Comparison of ENCODE assay signal across 29 cellular contexts in the genomic region with DNA sequence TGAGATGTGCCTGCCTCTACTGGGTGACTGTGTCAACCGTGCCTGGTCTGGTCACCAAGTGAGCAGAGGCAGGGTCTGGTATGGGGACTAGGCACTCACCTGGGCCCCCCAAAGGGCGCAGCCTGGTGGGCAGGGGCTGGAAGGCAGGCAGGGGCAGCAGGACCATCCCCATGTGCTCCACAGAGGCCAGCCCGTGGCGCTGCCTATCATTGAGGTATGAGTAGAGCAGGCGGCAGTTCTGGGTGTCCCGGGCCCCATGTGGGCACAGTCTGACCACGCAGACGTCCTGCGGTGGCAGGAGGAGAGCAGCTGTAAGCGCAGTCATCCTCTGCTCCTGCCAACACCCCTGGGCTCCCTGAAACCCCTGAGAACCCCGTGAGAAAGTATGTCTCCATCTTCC. TPM values are rescaled to one million over a fixed set of nuclear protein-coding genes. Genes with fewer than 3 reads are reported as not detected.
A peak's percentile ranks its signal among the peaks of the same experiment; 100 is the strongest.
DNase-seq lines count a peak whose midpoint lies in the region; ATAC-seq and TF ChIP-seq lines count a peak whose summit lies in the region.
"Had no signal": no experiment of that assay in that cellular context is flagged by ENCODE, and none has a peak within 500 bp of the region (broad histone marks: within the 10 kb centered on the region; RNA-seq: fewer than 3 reads in every experiment).

No MANE protein-coding gene starts in this region.

- peak overlapping the region; percentile 40 for H2BK15ac ChIP-seq in neuronal stem cell (ENCODE audit: low read length)
- no peak overlapping the region for H2BK15ac ChIP-seq in mesendoderm (replicated peaks; ENCODE audit: low read depth)

- no peaks in the 10 kb centered on the region for H3K9me3 Mint-ChIP-seq in activated naive CD8-positive, alpha-beta T cell treated with anti-CD3 and anti-CD28 coated beads, Interleukin-2, amount 10 ng/mL, durations not matched to agents 7 days and 5 days
- H3K9me3 Mint-ChIP-seq in activated naive CD8-positive, alpha-beta T cell treated with anti-CD3 and anti-CD28 coated beads for 36 hours = no peaks in the 10 kb centered on the region
- H3K9me3 Mint-ChIP-seq in chondrocyte (ENCODE audit: low read depth) = no peaks in the 10 kb centered on the region
- H3K9me3 Mint-ChIP-seq: activated naive CD4-positive, alpha-beta T cell treated with anti-CD3 and anti-CD28 coated beads, Interleukin-2, amount 50 U/mL, for 72 hours; naive B cell; T-helper 1 cell treated with Interleukin-12 subunit alpha and Interleukin-12 subunit beta and Interleukin-4 antibody, amounts not matched to agents 30 μg/mL and 1 μg/mL, for 36 hours had no signal

- no peak overlapping the region for H3K56ac ChIP-seq in mesendoderm (ENCODE audit: low read length)

- no peak overlapping the region for H2AFZ ChIP-seq in neuronal stem cell (ENCODE audit: low read length)

- no peaks in the 10 kb centered on the region for H3K9me3 ChIP-seq in neuronal stem cell (replicated peaks in 1 of 2; ENCODE audit: control insufficient read depth in 2 of 2, insufficient read depth in 1 of 2, low read depth in 1 of 2, low read length in 2 of 2)
- H3K9me3 ChIP-seq: ascending aorta, BLaER1, Caco-2, transverse colon had no signal

- H3K4me2 ChIP-seq in neuronal stem cell (ENCODE audit: insufficient read depth, low read length, poor library complexity, severe bottlenecking) = no peak overlapping the region
- no peak overlapping the region for H3K4me2 ChIP-seq in mesendoderm (ENCODE audit: low read length)
- H3K4me2 ChIP-seq: BLaER1 had no signal

- ATAC-seq in activated naive CD8-positive, alpha-beta T cell treated with anti-CD3 and anti-CD28 coated beads, Interleukin-2, amount 10 ng/mL, durations not matched to agents 7 days and 5 days (ENCODE audit: low read depth) = no peak
- ATAC-seq in GM18873 (IDR thresholded peaks at IDR 0.05; ENCODE audit: low FRiP score, unreplicated experiment) = no peak
- ATAC-seq: activated naive CD4-positive, alpha-beta T cell treated with anti-CD3 and anti-CD28 coated beads, Interleukin-2, amount 50 U/mL, for 72 hours; HCT116; left lobe of liver had no signal

- H3K27me3 ChIP-seq in neuronal stem cell (ENCODE audit: control insufficient read depth in 3 of 3, insufficient read depth in 3 of 3, low read depth in 1 of 3, low read length in 3 of 3) (peaks cover 0 to 18% (median 0%) of the 10 kb centered on the region in 3 experiments), mesendoderm (ENCODE audit: insufficient read depth, low read length, poor library complexity) (no peaks in the 10 kb centered on the region)
- H3K27me3 ChIP-seq: ascending aorta, BLaER1, cardiac muscle cell, transverse colon had no signal

- H3K4me1 ChIP-seq in neuronal stem cell (ENCODE audit: control insufficient read depth in 2 of 2, insufficient read depth in 1 of 2, low read depth in 1 of 2, low read length in 2 of 2) (peaks cover 8 to 11% of the 10 kb centered on the region in 2 donors), mesendoderm (ENCODE audit: control insufficient read depth, low read depth, low read length) (peaks cover 2% of the 10 kb centered on the region)

- H2AK5ac ChIP-seq in neuronal stem cell (ENCODE audit: low read depth, low read length) (peak overlapping the region; percentile 56), mesendoderm (ENCODE audit: low read length) (no peak overlapping the region)

- H3K4me3 ChIP-seq in neuronal stem cell (ENCODE audit: low read length in 2 of 2) (no peak overlapping the region), mesendoderm (ENCODE audit: low read length) (no peak overlapping the region)
- H3K4me3 ChIP-seq: ascending aorta, BLaER1, cardiac muscle cell, SK-N-MC, transverse colon had no signal

- peaks cover 14% of the 10 kb centered on the region for H3K4me1 Mint-ChIP-seq in activated naive CD8-positive, alpha-beta T cell treated with anti-CD3 and anti-CD28 coated beads, Interleukin-2, amount 10 ng/mL, durations not matched to agents 7 days and 5 days
- peaks cover 8% of the 10 kb centered on the region for H3K4me1 Mint-ChIP-seq in activated naive CD8-positive, alpha-beta T cell treated with anti-CD3 and anti-CD28 coated beads for 36 hours
- H3K4me1 Mint-ChIP-seq in chondrocyte (ENCODE audit: low read depth) = peaks cover 25% of the 10 kb centered on the region

- peak overlapping the region; percentile 50 for H4K91ac ChIP-seq in neuronal stem cell (ENCODE audit: low read depth, low read length, poor library complexity)

- POLR2A ChIA-PET in activated naive CD8-positive, alpha-beta T cell treated with anti-CD3 and anti-CD28 coated beads, Interleukin-2, amount 10 ng/mL, durations not matched to agents 7 days and 5 days (lab: Charles Lee) = no interaction called here

- H3K18ac ChIP-seq in neuronal stem cell (ENCODE audit: low read length) (peak overlapping the region; percentile 33), mesendoderm (ENCODE audit: low read length) (no peak overlapping the region)

- peak overlapping the region; percentile 49 for H3K27ac Mint-ChIP-seq in activated naive CD8-positive, alpha-beta T cell treated with anti-CD3 and anti-CD28 coated beads, Interleukin-2, amount 10 ng/mL, durations not matched to agents 7 days and 5 days
- no peak overlapping the region for H3K27ac Mint-ChIP-seq in activated naive CD8-positive, alpha-beta T cell treated with anti-CD3 and anti-CD28 coated beads for 36 hours
- no peak overlapping the region for H3K27ac Mint-ChIP-seq in chondrocyte (ENCODE audit: unreplicated experiment)
- H3K27ac Mint-ChIP-seq: activated naive CD4-positive, alpha-beta T cell treated with anti-CD3 and anti-CD28 coated beads, Interleukin-2, amount 50 U/mL, for 72 hours; naive B cell; T-helper 1 cell treated with Interleukin-12 subunit alpha and Interleukin-12 subunit beta and Interleukin-4 antibody, amounts not matched to agents 30 μg/mL and 1 μg/mL, for 36 hours had no signal

- H2BK5ac ChIP-seq in neuronal stem cell (ENCODE audit: low read length) (no peak overlapping the region), mesendoderm (ENCODE audit: low read length) (no peak overlapping the region)

- H3K79me1 ChIP-seq in neuronal stem cell (ENCODE audit: low read depth, low read length) = no peaks in the 10 kb centered on the region
- no peaks in the 10 kb centered on the region for H3K79me1 ChIP-seq in mesendoderm (ENCODE audit: low read length)

- H4K8ac ChIP-seq in neuronal stem cell (ENCODE audit: low read depth, low read length) (no peak overlapping the region), mesendoderm (ENCODE audit: low read depth, low read length) (no peak overlapping the region)

- no peak overlapping the region for H3K4ac ChIP-seq in neuronal stem cell (ENCODE audit: low read length)
- no peak overlapping the region for H3K4ac ChIP-seq in mesendoderm (ENCODE audit: low read depth, low read length)

- no peak overlapping the region for H3K27ac ChIP-seq in neuronal stem cell (replicated peaks; ENCODE audit: low read length)
- no peak overlapping the region for H3K27ac ChIP-seq in mesendoderm (ENCODE audit: low read depth, low read length)
- H3K27ac ChIP-seq: ascending aorta, BLaER1, cardiac muscle cell, SK-N-MC, transverse colon had no signal

- no peak overlapping the region for H4K5ac ChIP-seq in mesendoderm (ENCODE audit: low read length)

- no CpG with 5 or more reads among the region's 11 CpGs for WGBS in neuronal stem cell (ENCODE audit: extremely low coverage in 2 of 2, insufficient read length in 2 of 2, insufficient replicate concordance in 1 of 2), 2 donors
- no CpG with 5 or more reads among the region's 11 CpGs for WGBS in mesendoderm (ENCODE audit: extremely low coverage, insufficient coverage, low lambda C conversion rate)

- H3K9ac ChIP-seq in neuronal stem cell (ENCODE audit: low read depth, low read length, poor library complexity) (peak overlapping the region; percentile 10), mesendoderm (ENCODE audit: low read length) (no peak overlapping the region)
- H3K9ac ChIP-seq: BLaER1 had no signal

- no peaks in the 10 kb centered on the region for H3K36me3 ChIP-seq in neuronal stem cell (replicated peaks in 1 of 2; ENCODE audit: control insufficient read depth in 2 of 2, insufficient read depth in 2 of 2, low read length in 2 of 2)
- H3K36me3 ChIP-seq in mesendoderm (ENCODE audit: control insufficient read depth, insufficient read depth, low read length) = no peaks in the 10 kb centered on the region
- H3K36me3 ChIP-seq: ascending aorta, BLaER1, cardiac muscle cell, transverse colon had no signal

- H2BK120ac ChIP-seq in neuronal stem cell (ENCODE audit: low read depth, low read length) (peak overlapping the region; percentile 13), mesendoderm (ENCODE audit: low read depth, low read length) (no peak overlapping the region)

- H3K36me3 Mint-ChIP-seq in activated naive CD8-positive, alpha-beta T cell treated with anti-CD3 and anti-CD28 coated beads, Interleukin-2, amount 10 ng/mL, durations not matched to agents 7 days and 5 days = no peaks in the 10 kb centered on the region
- no peaks in the 10 kb centered on the region for H3K36me3 Mint-ChIP-seq in activated naive CD8-positive, alpha-beta T cell treated with anti-CD3 and anti-CD28 coated beads for 36 hours
- no peaks in the 10 kb centered on the region for H3K36me3 Mint-ChIP-seq in chondrocyte (ENCODE audit: low read depth)
- H3K36me3 Mint-ChIP-seq: activated naive CD4-positive, alpha-beta T cell treated with anti-CD3 and anti-CD28 coated beads, Interleukin-2, amount 50 U/mL, for 72 hours; naive B cell had no signal

- no peak overlapping the region for H3K4me3 Mint-ChIP-seq in activated naive CD8-positive, alpha-beta T cell treated with anti-CD3 and anti-CD28 coated beads, Interleukin-2, amount 10 ng/mL, durations not matched to agents 7 days and 5 days
- H3K4me3 Mint-ChIP-seq in activated naive CD8-positive, alpha-beta T cell treated with anti-CD3 and anti-CD28 coated beads for 36 hours = no peak overlapping the region
- no peak overlapping the region for H3K4me3 Mint-ChIP-seq in chondrocyte (ENCODE audit: unreplicated experiment)
- H3K4me3 Mint-ChIP-seq: T-helper 1 cell treated with Interleukin-12 subunit alpha and Interleukin-12 subunit beta and Interleukin-4 antibody, amounts not matched to agents 30 μg/mL and 1 μg/mL, for 36 hours had no signal

- no peaks in the 10 kb centered on the region for H3K79me2 ChIP-seq in mesendoderm (ENCODE audit: control insufficient read depth, insufficient read depth, low read length)

- no peak for TF ChIP-seq CTCF in chondrocyte (IDR thresholded peaks at IDR 0.05)

- H3K23ac ChIP-seq in neuronal stem cell (ENCODE audit: low read depth, low read length, poor library complexity) = no peak overlapping the region
- H3K23ac ChIP-seq in mesendoderm (ENCODE audit: low read length) = no peak overlapping the region

- H2BK12ac ChIP-seq in neuronal stem cell (ENCODE audit: low read length) = no peak overlapping the region

- H3K27me3 Mint-ChIP-seq in activated naive CD8-positive, alpha-beta T cell treated with anti-CD3 and anti-CD28 coated beads, Interleukin-2, amount 10 ng/mL, durations not matched to agents 7 days and 5 days = peaks cover 2% of the 10 kb centered on the region
- H3K27me3 Mint-ChIP-seq in activated naive CD8-positive, alpha-beta T cell treated with anti-CD3 and anti-CD28 coated beads for 36 hours = peaks cover 2% of the 10 kb centered on the region
- no peaks in the 10 kb centered on the region for H3K27me3 Mint-ChIP-seq in chondrocyte (ENCODE audit: low read depth)

- peak overlapping the region; percentile 25 for H3K14ac ChIP-seq in neuronal stem cell (ENCODE audit: low read length)

- peak; percentile 30 for DNase-seq in activated naive CD8-positive, alpha-beta T cell treated with anti-CD3 and anti-CD28 coated beads, Interleukin-2, amount 10 ng/mL, durations not matched to agents 7 days and 5 days
- DNase-seq in activated naive CD8-positive, alpha-beta T cell treated with anti-CD3 and anti-CD28 coated beads for 36 hours = no peak
- DNase-seq in chondrocyte (ENCODE audit: low spot score) = peak; percentile 84
- DNase-seq in neuronal stem cell (ENCODE audit: low spot score) = no peak
- peak; percentile 41 for DNase-seq in ureter (ENCODE audit: low spot score)
- no peak for DNase-seq in SW480 (ENCODE audit: low spot score)
- DNase-seq in mesendoderm = no peak
- DNase-seq: activated CD4-positive, alpha-beta T cell treated with anti-CD3 and anti-CD28 coated beads for 4 hours; dermis blood vessel endothelial cell; DMS79; GDM1; KG1; MM.1S; naive B cell; NCI-H1436; NCI-H2081 treated with DMSO at 0.1 percent for 48 hours; NCI-H774; transverse colon had no signal

RNA-seq across cellular contexts. Expression of gene SPOCD1, which starts 23.7 kb away (rescaled TPM):
- total RNA-seq in activated naive CD8-positive, alpha-beta T cell treated with anti-CD3 and anti-CD28 coated beads, Interleukin-2, amount 10 ng/mL, durations not matched to agents 7 days and 5 days = under 1 TPM; 0.34 to 0.36 TPM
- total RNA-seq in activated naive CD8-positive, alpha-beta T cell treated with anti-CD3 and anti-CD28 coated beads for 36 hours = not detected
- total RNA-seq in chondrocyte (0.46 to 7.3 TPM (median 5.2 TPM) in 3 replicates), ureter (39.8 TPM)
- 1.1 TPM for polyA plus RNA-seq in neuronal stem cell (2013, experiment 1 of 2)
- polyA plus RNA-seq in neuronal stem cell (2013, experiment 2 of 2) = 0.97 TPM
- 0.37 TPM for polyA plus RNA-seq in mesendoderm (2013, experiment 1 of 2)
- polyA plus RNA-seq in mesendoderm (2013, experiment 2 of 2) = 0.35 TPM
- total RNA-seq: activated CD8-positive, alpha-beta memory T cell treated with anti-CD3 and anti-CD28 coated beads for 36 hours had no signal

RNA-seq across cellular contexts. Expression of gene ADGRB2, which starts 28.0 kb away (rescaled TPM):
- total RNA-seq in activated naive CD8-positive, alpha-beta T cell treated with anti-CD3 and anti-CD28 coated beads, Interleukin-2, amount 10 ng/mL, durations not matched to agents 7 days and 5 days = under 1 TPM; 0.74 to 0.75 TPM
- total RNA-seq in activated naive CD8-positive, alpha-beta T cell treated with anti-CD3 and anti-CD28 coated beads for 36 hours = under 1 TPM; 0.08 to 0.18 TPM
- total RNA-seq in chondrocyte (11.9 to 20.4 TPM (median 12.2 TPM) in 3 replicates), ureter (7.5 TPM)
- 25.2 TPM for polyA plus RNA-seq in neuronal stem cell (2013, experiment 1 of 2)
- polyA plus RNA-seq in neuronal stem cell (2013, experiment 2 of 2) = 24.4 TPM
- polyA plus RNA-seq in mesendoderm (2013, experiment 1 of 2) = 4.9 TPM
- polyA plus RNA-seq in mesendoderm (2013, experiment 2 of 2) = 5.2 TPM
- total RNA-seq: left lobe of liver had no signal

Comparison
In these comparisons a context has a peak if more than half of its experiments do, and no peak if none do; other contexts are left out.
1. DNase-seq: peak in activated naive CD8-positive, alpha-beta T cell treated with anti-CD3 and anti-CD28 coated beads, Interleukin-2, amount 10 ng/mL, durations not matched to agents 7 days and 5 days (single experiment), chondrocyte (single experiment) and ureter (single experiment); none in activated naive CD8-positive, alpha-beta T cell treated with anti-CD3 and anti-CD28 coated beads for 36 hours (single experiment), neuronal stem cell (single experiment), SW480 (single experiment) and mesendoderm (single experiment).